18 cellular contexts compared by ENCODE assay signal in genomic region chr11:116126540-116126939, GRCh38.
"Had no signal": no experiment of that assay in that cellular context is flagged by ENCODE, and none has a peak within 500 bp of the region (broad histone marks: within the 10 kb centered on the region; RNA-seq: fewer than 3 reads in every experiment).

No MANE protein-coding gene starts in this region.

- H3K4me2 ChIP-seq: SK-N-SH had no signal

- H3K9ac ChIP-seq: SK-N-SH had no signal

- H3K9me3 ChIP-seq: SK-N-SH had no signal

- DNase-seq: KBM-7, MV-4-11, NCI-H1048, NCI-H1436, NCI-H1694, NCI-H187 treated with DMSO at 0.1 percent for 48 hours, NCI-H2029 treated with DMSO at 0.1 percent for 48 hours, NCI-H2107, NCI-H2171, NCI-H226, NCI-H446, NCI-H510A, NCI-H524 treated with DMSO at 0.1 percent for 48 hours, NCI-H774, SHP77, SK-N-SH, SW 1271 had no signal

- H3K27ac ChIP-seq: RWPE1 had no signal
